19 cellular contexts compared by ENCODE assay signal in the genomic region with DNA sequence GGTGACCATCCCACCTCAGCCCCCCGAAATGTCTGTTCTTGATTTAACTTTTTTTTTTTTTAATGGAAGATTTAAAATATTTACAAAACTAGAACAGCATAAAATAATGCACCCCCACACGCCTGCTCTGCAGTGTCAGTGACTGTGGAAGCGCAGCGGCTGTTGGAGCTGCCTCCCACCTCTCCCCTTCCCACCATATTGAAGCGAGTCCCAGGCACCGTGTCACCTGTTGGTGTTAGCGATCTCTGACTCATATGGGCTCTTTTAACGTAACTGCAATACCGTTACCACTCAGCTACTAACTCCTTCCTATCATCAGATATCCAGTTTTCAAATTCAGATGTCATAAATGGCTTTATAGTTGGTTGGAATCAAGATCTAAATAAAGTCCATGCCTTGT. TPM values are rescaled to one million over a fixed set of nuclear protein-coding genes. Genes with fewer than 3 reads are reported as not detected.
DNase-seq lines count a peak whose midpoint lies in the region; ATAC-seq and TF ChIP-seq lines count a peak whose summit lies in the region.
"Had no signal": no experiment of that assay in that cellular context is flagged by ENCODE, and none has a peak within 500 bp of the region (broad histone marks: within the 10 kb centered on the region; RNA-seq: fewer than 3 reads in every experiment).

No MANE protein-coding gene starts in this region.

- intact Hi-C loops in activated CD4-positive, alpha-beta memory T cell treated with anti-CD3 and anti-CD28 coated beads for 36 hours (cut with micrococcal nuclease): no loop called here
- intact Hi-C loops in spleen (cut with DNase I; ENCODE audit: low total_unique reads): no loop called here

- WGBS in endodermal cell (ENCODE audit: insufficient coverage in 1 of 2, insufficient read length in 1 of 2), 2 experiments: 90 to 95% methylated on average over 5 to 9 of the region's 9 CpGs
- 95 to 97% (median 96%) methylated on average over 9 of the region's 9 CpGs for WGBS in spleen, 5 donors

- H3K36me3 ChIP-seq in endodermal cell (ENCODE audit: control insufficient read depth, insufficient read depth, low read length) (peaks cover 64% of the 10 kb centered on the region), spleen (peaks cover 0 to 100% (median 71%) of the 10 kb centered on the region in 6 donors)

- POLR2A ChIA-PET in activated CD4-positive, alpha-beta memory T cell treated with anti-CD3 and anti-CD28 coated beads for 36 hours (lab: Charles Lee): no interaction called here
- POLR2A ChIA-PET in activated CD4-positive, alpha-beta memory T cell treated with anti-CD3 and anti-CD28 coated beads, Interleukin-2, amount 10 ng/mL, durations not matched to agents 7 days and 5 days (lab: Charles Lee): no interaction called here

- H3K9ac ChIP-seq in endodermal cell (ENCODE audit: extremely low read depth, low read length, poor library complexity, severe bottlenecking): no peak overlapping the region

- ATAC-seq in activated T-helper 17 cell treated with anti-CD3 and anti-CD28 coated beads, Interleukin-2, amount 50 U/mL, for 72 hours (replicated peaks): no peak
- no peak for ATAC-seq in HG03442 (IDR thresholded peaks at IDR 0.05; ENCODE audit: unreplicated experiment)
- ATAC-seq: HCT116 had no signal

- CTCF ChIA-PET in activated CD4-positive, alpha-beta memory T cell treated with anti-CD3 and anti-CD28 coated beads for 36 hours (lab: Charles Lee): no interaction called here
- CTCF ChIA-PET in activated CD4-positive, alpha-beta memory T cell treated with anti-CD3 and anti-CD28 coated beads, Interleukin-2, amount 10 ng/mL, durations not matched to agents 7 days and 5 days (lab: Charles Lee): no interaction called here

- no peak overlapping the region for H3K27ac ChIP-seq in endodermal cell (ENCODE audit: low read depth, low read length)
- no peak overlapping the region for H3K27ac ChIP-seq in spleen

- TF ChIP-seq CTCF in endodermal cell (conservative IDR thresholded peaks at IDR 0.05) (no peak), spleen (IDR thresholded peaks at IDR 0.05 in 8 of 11, conservative IDR thresholded peaks at IDR 0.05 in 3 of 11) (no peak)

- no peaks in the 10 kb centered on the region for H3K27me3 Mint-ChIP-seq in activated CD4-positive, alpha-beta memory T cell treated with anti-CD3 and anti-CD28 coated beads for 36 hours
- no peaks in the 10 kb centered on the region for H3K27me3 Mint-ChIP-seq in activated CD4-positive, alpha-beta memory T cell treated with anti-CD3 and anti-CD28 coated beads, Interleukin-2, amount 10 ng/mL, durations not matched to agents 7 days and 5 days
- H3K27me3 Mint-ChIP-seq in activated T-helper 17 cell treated with anti-CD3 and anti-CD28 coated beads, Interleukin-2, amount 50 U/mL, for 72 hours: no peaks in the 10 kb centered on the region
- H3K27me3 Mint-ChIP-seq in endodermal cell (ENCODE audit: insufficient read depth): no peaks in the 10 kb centered on the region
- H3K27me3 Mint-ChIP-seq: CD8-positive, alpha-beta memory T cell had no signal

- DNase-seq in activated CD4-positive, alpha-beta memory T cell treated with anti-CD3 and anti-CD28 coated beads for 36 hours: no peak
- no peak for DNase-seq in activated CD4-positive, alpha-beta memory T cell treated with anti-CD3 and anti-CD28 coated beads, Interleukin-2, amount 10 ng/mL, durations not matched to agents 7 days and 5 days
- DNase-seq in endodermal cell (no peak), spleen (peak; percentile 21), AG08396 (ENCODE audit: low spot score) (no peak), epidermal melanocyte (ENCODE audit: insufficient read length, low spot score) (no peak)
- DNase-seq: 8988T; BE2C; C1 segment of cervical spinal cord; CD4-positive, CD25-positive, alpha-beta regulatory T cell; CD8-positive, alpha-beta memory T cell; COR-L47; DMS79; GDM1; HFFc6 had no signal

- no peaks in the 10 kb centered on the region for H3K9me3 ChIP-seq in endodermal cell (ENCODE audit: control insufficient read depth, low read length)
- H3K9me3 ChIP-seq in spleen: no peaks in the 10 kb centered on the region
- H3K9me3 ChIP-seq: BE2C had no signal

- no peak overlapping the region for H3K4me3 Mint-ChIP-seq in activated CD4-positive, alpha-beta memory T cell treated with anti-CD3 and anti-CD28 coated beads for 36 hours
- no peak overlapping the region for H3K4me3 Mint-ChIP-seq in activated CD4-positive, alpha-beta memory T cell treated with anti-CD3 and anti-CD28 coated beads, Interleukin-2, amount 10 ng/mL, durations not matched to agents 7 days and 5 days
- H3K4me3 Mint-ChIP-seq in activated T-helper 17 cell treated with anti-CD3 and anti-CD28 coated beads, Interleukin-2, amount 50 U/mL, for 72 hours: no peak overlapping the region
- H3K4me3 Mint-ChIP-seq in endodermal cell: no peak overlapping the region
- H3K4me3 Mint-ChIP-seq: CD4-positive, CD25-positive, alpha-beta regulatory T cell; CD8-positive, alpha-beta memory T cell; GM23338; HFFc6 had no signal

- no peaks in the 10 kb centered on the region for H3K9me3 Mint-ChIP-seq in activated CD4-positive, alpha-beta memory T cell treated with anti-CD3 and anti-CD28 coated beads for 36 hours
- no peaks in the 10 kb centered on the region for H3K9me3 Mint-ChIP-seq in activated CD4-positive, alpha-beta memory T cell treated with anti-CD3 and anti-CD28 coated beads, Interleukin-2, amount 10 ng/mL, durations not matched to agents 7 days and 5 days
- no peaks in the 10 kb centered on the region for H3K9me3 Mint-ChIP-seq in activated T-helper 17 cell treated with anti-CD3 and anti-CD28 coated beads, Interleukin-2, amount 50 U/mL, for 72 hours
- no peaks in the 10 kb centered on the region for H3K9me3 Mint-ChIP-seq in endodermal cell
- H3K9me3 Mint-ChIP-seq: CD4-positive, CD25-positive, alpha-beta regulatory T cell; CD8-positive, alpha-beta memory T cell; GM23338; HFFc6 had no signal

- H3K4me3 ChIP-seq in endodermal cell (ENCODE audit: low read length) (no peak overlapping the region), spleen (no peak overlapping the region)
- H3K4me3 ChIP-seq: GM23338 had no signal

- H3K4me1 ChIP-seq in endodermal cell (ENCODE audit: control insufficient read depth, insufficient read depth, low read length) (no peaks in the 10 kb centered on the region), spleen (no peaks in the 10 kb centered on the region)
- H3K4me1 ChIP-seq: BE2C had no signal

- H3K27ac Mint-ChIP-seq in activated CD4-positive, alpha-beta memory T cell treated with anti-CD3 and anti-CD28 coated beads for 36 hours: peak overlapping the region; percentile 54
- H3K27ac Mint-ChIP-seq in activated CD4-positive, alpha-beta memory T cell treated with anti-CD3 and anti-CD28 coated beads, Interleukin-2, amount 10 ng/mL, durations not matched to agents 7 days and 5 days: no peak overlapping the region
- peak overlapping the region; percentile 59 for H3K27ac Mint-ChIP-seq in activated T-helper 17 cell treated with anti-CD3 and anti-CD28 coated beads, Interleukin-2, amount 50 U/mL, for 72 hours
- H3K27ac Mint-ChIP-seq in endodermal cell: peak overlapping the region; percentile 64
- H3K27ac Mint-ChIP-seq: CD4-positive, CD25-positive, alpha-beta regulatory T cell; GM23338; HFFc6 had no signal

- TF ChIP-seq POLR2A in spleen (IDR thresholded peaks at IDR 0.05): no peak

- no peaks in the 10 kb centered on the region for H3K4me1 Mint-ChIP-seq in activated CD4-positive, alpha-beta memory T cell treated with anti-CD3 and anti-CD28 coated beads for 36 hours (ENCODE audit: low read depth)
- H3K4me1 Mint-ChIP-seq in activated CD4-positive, alpha-beta memory T cell treated with anti-CD3 and anti-CD28 coated beads, Interleukin-2, amount 10 ng/mL, durations not matched to agents 7 days and 5 days: peaks cover 10% of the 10 kb centered on the region
- H3K4me1 Mint-ChIP-seq in activated T-helper 17 cell treated with anti-CD3 and anti-CD28 coated beads, Interleukin-2, amount 50 U/mL, for 72 hours: peaks cover 5% of the 10 kb centered on the region
- H3K4me1 Mint-ChIP-seq in endodermal cell: no peaks in the 10 kb centered on the region
- H3K4me1 Mint-ChIP-seq: CD8-positive, alpha-beta memory T cell had no signal

- no peaks in the 10 kb centered on the region for H3K27me3 ChIP-seq in endodermal cell (ENCODE audit: control insufficient read depth, insufficient read depth, low read length, poor library complexity, severe bottlenecking)
- no peaks in the 10 kb centered on the region for H3K27me3 ChIP-seq in spleen (replicated peaks in 1 of 7)
- H3K27me3 ChIP-seq: BE2C had no signal

- peaks cover 23% of the 10 kb centered on the region for H3K36me3 Mint-ChIP-seq in activated CD4-positive, alpha-beta memory T cell treated with anti-CD3 and anti-CD28 coated beads for 36 hours
- H3K36me3 Mint-ChIP-seq in activated CD4-positive, alpha-beta memory T cell treated with anti-CD3 and anti-CD28 coated beads, Interleukin-2, amount 10 ng/mL, durations not matched to agents 7 days and 5 days (ENCODE audit: low read depth): peaks cover 54% of the 10 kb centered on the region
- peaks cover 95% of the 10 kb centered on the region for H3K36me3 Mint-ChIP-seq in activated T-helper 17 cell treated with anti-CD3 and anti-CD28 coated beads, Interleukin-2, amount 50 U/mL, for 72 hours (ENCODE audit: low read depth)
- H3K36me3 Mint-ChIP-seq in endodermal cell (ENCODE audit: low read depth): peaks cover 74% of the 10 kb centered on the region

RNA-seq across cellular contexts. Expression of a gene that starts 17.1 kb away (rescaled TPM):
- 10 to 100 TPM; 10.8 to 11.5 TPM for total RNA-seq in activated CD4-positive, alpha-beta memory T cell treated with anti-CD3 and anti-CD28 coated beads for 36 hours
- total RNA-seq in activated CD4-positive, alpha-beta memory T cell treated with anti-CD3 and anti-CD28 coated beads, Interleukin-2, amount 10 ng/mL, durations not matched to agents 7 days and 5 days: 10 to 100 TPM; 26.6 to 27.3 TPM
- total RNA-seq in activated T-helper 17 cell treated with anti-CD3 and anti-CD28 coated beads, Interleukin-2, amount 50 U/mL, for 72 hours: 10 to 100 TPM in 1 of 2 donors, 1 to 10 TPM in 1; 8.5 to 13.0 TPM
- 10 to 100 TPM; 17.3 to 17.5 TPM for total RNA-seq in endodermal cell
- 11.6 TPM for polyA plus RNA-seq in endodermal cell (2013, experiment 1 of 2)
- 10.6 TPM for polyA plus RNA-seq in endodermal cell (2013, experiment 2 of 2)
- total RNA-seq in spleen: 10 to 100 TPM; 22.6 to 32.2 (median 27.1) TPM
- 10 to 100 TPM in 2 of 3 donors, 1 to 10 TPM in 1; 9.9 to 15.6 (median 10.8) TPM for polyA plus RNA-seq in spleen

RNA-seq across cellular contexts. Expression of a gene that starts 41.8 kb away (rescaled TPM):
- total RNA-seq in activated CD4-positive, alpha-beta memory T cell treated with anti-CD3 and anti-CD28 coated beads for 36 hours: 10 to 100 TPM; 63.8 to 68.7 TPM
- total RNA-seq in activated CD4-positive, alpha-beta memory T cell treated with anti-CD3 and anti-CD28 coated beads, Interleukin-2, amount 10 ng/mL, durations not matched to agents 7 days and 5 days: 10 to 100 TPM; 39.8 to 40.0 TPM
- 10 to 100 TPM; 56.3 to 92.5 TPM for total RNA-seq in activated T-helper 17 cell treated with anti-CD3 and anti-CD28 coated beads, Interleukin-2, amount 50 U/mL, for 72 hours
- total RNA-seq in endodermal cell (10 to 100 TPM; 18.5 to 25.5 TPM), spleen (10 to 100 TPM; 21.3 to 42.7 (median 32.7) TPM)
- polyA plus RNA-seq in endodermal cell (2013, experiment 1 of 2): 16.3 TPM
- 14.6 TPM for polyA plus RNA-seq in endodermal cell (2013, experiment 2 of 2)
- polyA plus RNA-seq in spleen: 10 to 100 TPM; 17.6 to 29.6 (median 23.8) TPM
